8 cellular contexts compared by ENCODE assay signal in genomic region chr9:127955294-127956015, GRCh38. TPM values are rescaled to one million over a fixed set of nuclear protein-coding genes. Genes with fewer than 3 reads are reported as not detected.
DNase-seq lines count a peak whose midpoint lies in the region; ATAC-seq and TF ChIP-seq lines count a peak whose summit lies in the region.

No MANE protein-coding gene starts in this region.

- no peaks in the 10 kb centered on the region for H3K9me3 Mint-ChIP-seq in CD4-positive, alpha-beta T cell
- no peaks in the 10 kb centered on the region for H3K9me3 Mint-ChIP-seq in GM23338

- intact Hi-C loops in CD4-positive, alpha-beta T cell (cut with DNase I, micrococcal nuclease) = loop anchor here (1.0 to 10.0 kb wide), 8 partner anchors 13 to 162 kb away; no protein-coding TSS in a partner anchor
- intact Hi-C loops in mucosa of descending colon (cut with DNase I, micrococcal nuclease) = loop anchor here in 1 of 2 donors (10.0 kb wide), 1 partner anchor 159 kb away; no protein-coding TSS in a partner anchor

- peak overlapping the region; percentile 65 for H3K27ac ChIP-seq in CD4-positive, alpha-beta T cell (ENCODE audit: low read depth, low read length)
- H3K27ac ChIP-seq in GM23338 (ENCODE audit: low read depth) (peak overlapping the region; percentile 47; the same call in 1 of the 2 replicates), cingulate gyrus (ENCODE audit: low read depth, low read length) (peak overlapping the region; percentile 79)

- peak; percentile 86 for ATAC-seq in CD4-positive, alpha-beta T cell (ENCODE audit: poor library complexity)
- ATAC-seq in GM23338 = peak; percentile 95
- ATAC-seq in activated CD4-positive, CD25-positive, alpha-beta regulatory T cell treated with anti-CD3 and anti-CD28 coated beads, Interleukin-2, amount 50 U/mL, for 24 hours = peak; percentile 95 to 97
- peak; percentile 92 for ATAC-seq in mucosa of descending colon

- no peaks in the 10 kb centered on the region for H3K9me2 ChIP-seq in GM23338 (ENCODE audit: insufficient read depth)

- peak; percentile 63 to 83 (median 74) for DNase-seq in CD4-positive, alpha-beta T cell
- DNase-seq in GM23338 (ENCODE audit: low spot score) (peak; percentile 96), NCI-H2029 (lab: John Stamatoyannopoulos, UW) (peak; percentile 99), mucosa of descending colon (peak; percentile 89 to 95 (median 93)), NCI-H226 (no peak)
- DNase-seq in stimulated activated CD8-positive, alpha-beta memory T cell treated with anti-CD3 and anti-CD28 coated beads, Interleukin-7, amount 100 ng/mL, for 24 hours (ENCODE audit: low read depth) = peak; percentile 58

- no peaks in the 10 kb centered on the region for H3K9me3 ChIP-seq in CD4-positive, alpha-beta T cell (ENCODE audit: control insufficient read depth, low read length)
- H3K9me3 ChIP-seq in mucosa of descending colon = no peaks in the 10 kb centered on the region

- peak overlapping the region; percentile 78 for H3K4me3 Mint-ChIP-seq in CD4-positive, alpha-beta T cell
- H3K4me3 Mint-ChIP-seq in GM23338 = peak overlapping the region; percentile 3; the same call in 1 of the 3 replicates

- H3K36me3 ChIP-seq in GM23338 (ENCODE audit: insufficient read depth) (no peaks in the 10 kb centered on the region), mucosa of descending colon (ENCODE audit: low read depth) (no peaks in the 10 kb centered on the region)

- H3K36me3 Mint-ChIP-seq in CD4-positive, alpha-beta T cell (ENCODE audit: low read depth) = peaks cover 74% of the 10 kb centered on the region
- H3K36me3 Mint-ChIP-seq in GM23338 (ENCODE audit: low read depth) = peaks cover 3% of the 10 kb centered on the region; the same call in 2 of the 3 replicates

- H3K4me3 ChIP-seq in GM23338 (no peak overlapping the region), mucosa of descending colon (no peak overlapping the region)

- H3K4me1 Mint-ChIP-seq in CD4-positive, alpha-beta T cell (ENCODE audit: low read depth) = peaks cover 93% of the 10 kb centered on the region
- H3K4me1 Mint-ChIP-seq in GM23338 = peaks cover 25% of the 10 kb centered on the region

- H2AFZ ChIP-seq in GM23338 = no peak overlapping the region

- POLR2A ChIA-PET in CD4-positive, alpha-beta T cell (lab: Charles Lee) = interaction anchor here (1.4 to 34.9 kb wide), 8 partner anchors 7 to 117 kb away, joined by 5 to 1020 read pairs (median 11); partner anchors contain the start of genes DPM2, EEIG1, NAIF1 and SLC25A25

- H3K27me3 ChIP-seq in CD4-positive, alpha-beta T cell (ENCODE audit: control insufficient read depth, insufficient read depth, low read length) = no peaks in the 10 kb centered on the region
- H3K27me3 ChIP-seq in GM23338 (ENCODE audit: insufficient read depth) = no peaks in the 10 kb centered on the region

- 0 out of 2 replicates have a peak, but pooled peaks cover 3% of the 10 kb centered on the region for H3F3A ChIP-seq in GM23338 (replicated peaks; ENCODE audit: low read depth)

- H3K27me3 Mint-ChIP-seq in CD4-positive, alpha-beta T cell = no peaks in the 10 kb centered on the region
- peaks cover 7% of the 10 kb centered on the region for H3K27me3 Mint-ChIP-seq in GM23338 (ENCODE audit: insufficient read depth, low read depth, poor library complexity)

- peaks cover 82% of the 10 kb centered on the region for H3K79me2 ChIP-seq in GM23338 (replicated peaks; ENCODE audit: insufficient read depth)

- H4K20me1 ChIP-seq in GM23338 (replicated peaks; ENCODE audit: insufficient read depth) = peaks cover 14% of the 10 kb centered on the region

- no peak overlapping the region for H3K4me2 ChIP-seq in GM23338

- peak; percentile 71 for TF ChIP-seq CTCF in CD4-positive, alpha-beta T cell (IDR thresholded peaks at IDR 0.05)
- TF ChIP-seq CTCF in GM23338 (conservative IDR thresholded peaks at IDR 0.05; ENCODE audit: low read depth in 2 of 2) (peak; percentile 66 to 75), mucosa of descending colon (IDR thresholded peaks at IDR 0.05) (peak; percentile 76)

- peak overlapping the region; percentile 97 for H3K27ac Mint-ChIP-seq in CD4-positive, alpha-beta T cell
- H3K27ac Mint-ChIP-seq in GM23338 = peak overlapping the region; percentile 68

- CTCF ChIA-PET in CD4-positive, alpha-beta T cell (lab: Charles Lee) = interaction anchor here (0.6 to 5.1 kb wide), 26 partner anchors 11 to 163 kb away, joined by 3 to 74 read pairs (median 4); partner anchors contain the start of genes EEIG1 and SLC25A25

- H3K4me1 ChIP-seq in GM23338 (ENCODE audit: insufficient read depth) = peaks cover 8% of the 10 kb centered on the region; the same call in 1 of the 2 replicates
- H3K4me1 ChIP-seq in mucosa of descending colon (ENCODE audit: low read depth) = peaks cover 59% of the 10 kb centered on the region

TF ChIP-seq in GM23338, 12 proteins besides CTCF, POLR2A, EP300 and RAD21:
- TF ChIP-seq CREB1 (CRISPR knock-in tag; IDR thresholded peaks at IDR 0.05; ENCODE audit: low read depth) (peak; percentile 35; the same call in 1 of the 2 replicates), ETS1 (IDR thresholded peaks at IDR 0.05) (no peak)

RNA-seq across cellular contexts. Expression of gene DPM2, which starts 17.8 kb away (rescaled TPM):
- total RNA-seq in CD4-positive, alpha-beta T cell = 10 to 100 TPM; 41.7 to 47.6 TPM
- total RNA-seq in GM23338 (2014; rRNA removed; shearing (Covaris generic)) = 29.0 and 36.6 TPM in 2 replicates
- 92.2 and 92.4 TPM in 2 replicates for polyA plus RNA-seq in GM23338 (2016; fragmentation: Nextera tagmentation; extraction: Ambion mirVana)
- 10 to 100 TPM; 23.0 to 30.4 (median 29.4) TPM for total RNA-seq in mucosa of descending colon

RNA-seq across cellular contexts. Expression of gene PIP5KL1, which starts 24.9 kb away (rescaled TPM):
- total RNA-seq in CD4-positive, alpha-beta T cell = 1 to 10 TPM; 2.9 to 3.3 TPM
- total RNA-seq in GM23338 (2014; rRNA removed; shearing (Covaris generic)) = 7.5 and 13.4 TPM in 2 replicates
- polyA plus RNA-seq in GM23338 (2016; fragmentation: Nextera tagmentation; extraction: Ambion mirVana) = 19.5 and 25.1 TPM in 2 replicates
- total RNA-seq in mucosa of descending colon = 1 to 10 TPM in 2 of 3 donors, under 1 TPM in 1; 0.58 to 1.9 (median 1.1) TPM

RNA-seq across cellular contexts. Expression of gene EEIG1, which starts 25.3 kb away (rescaled TPM):
- 100 to 1,000 TPM; 440 to 463 TPM for total RNA-seq in CD4-positive, alpha-beta T cell
- 21.5 and 22.4 TPM in 2 replicates for total RNA-seq in GM23338 (2014; rRNA removed; shearing (Covaris generic))
- polyA plus RNA-seq in GM23338 (2016; fragmentation: Nextera tagmentation; extraction: Ambion mirVana) = 11.2 and 11.5 TPM in 2 replicates
- total RNA-seq in mucosa of descending colon = 100 to 1,000 TPM; 127 to 168 (median 144) TPM

RNA-seq across cellular contexts. Expression of gene ST6GALNAC4, which starts 38.6 kb away (rescaled TPM):
- total RNA-seq in CD4-positive, alpha-beta T cell = 10 to 100 TPM; 28.7 to 30.2 TPM
- total RNA-seq in GM23338 (2014; rRNA removed; shearing (Covaris generic)) = 35.3 and 39.1 TPM in 2 replicates
- polyA plus RNA-seq in GM23338 (2016; fragmentation: Nextera tagmentation; extraction: Ambion mirVana) = 7.9 and 8.1 TPM in 2 replicates
- total RNA-seq in mucosa of descending colon = 10 to 100 TPM; 31.0 to 39.2 (median 37.2) TPM

RNA-seq across cellular contexts. Expression of gene ST6GALNAC6, which starts 56.1 kb away (rescaled TPM):
- total RNA-seq in CD4-positive, alpha-beta T cell = 10 to 100 TPM; 93.1 to 97.5 TPM
- 39.2 and 46.3 TPM in 2 replicates for total RNA-seq in GM23338 (2014; rRNA removed; shearing (Covaris generic))
- 20.7 and 21.5 TPM in 2 replicates for polyA plus RNA-seq in GM23338 (2016; fragmentation: Nextera tagmentation; extraction: Ambion mirVana)
- 100 to 1,000 TPM; 121 to 266 (median 175) TPM for total RNA-seq in mucosa of descending colon
